ENCODE assay signal across 23 cellular contexts in genomic region chr7:129774359-129774758, GRCh38.
A peak's percentile ranks its signal among the peaks of the same experiment; 100 is the strongest.
DNase-seq lines count a peak whose midpoint lies in the region; ATAC-seq, FAIRE-seq and TF ChIP-seq lines count a peak whose summit lies in the region.
"Had no signal": no experiment of that assay in that cellular context is flagged by ENCODE, and none has a peak within 500 bp of the region (broad histone marks: within the 10 kb centered on the region; RNA-seq: fewer than 3 reads in every experiment).

No MANE protein-coding gene starts in this region.

- POLR2A ChIA-PET in activated CD8-positive, alpha-beta T cell treated with anti-CD3 and anti-CD28 coated beads, Interleukin-2, amount 10 ng/mL, durations not matched to agents 7 days and 5 days (lab: Charles Lee) = no interaction called here

- peaks cover 35% of the 10 kb centered on the region for H3K4me1 Mint-ChIP-seq in glutamatergic neuron (ENCODE audit: low read depth, unreplicated experiment)
- peaks cover 12% of the 10 kb centered on the region for H3K4me1 Mint-ChIP-seq in activated CD8-positive, alpha-beta T cell treated with anti-CD3 and anti-CD28 coated beads, Interleukin-2, amount 10 ng/mL, durations not matched to agents 7 days and 5 days (ENCODE audit: low read depth)

- H3K27ac Mint-ChIP-seq in glutamatergic neuron (ENCODE audit: unreplicated experiment) = peak overlapping the region; percentile 93
- no peak overlapping the region for H3K27ac Mint-ChIP-seq in activated CD8-positive, alpha-beta T cell treated with anti-CD3 and anti-CD28 coated beads, Interleukin-2, amount 10 ng/mL, durations not matched to agents 7 days and 5 days
- H3K27ac Mint-ChIP-seq: activated naive CD4-positive, alpha-beta T cell treated with anti-CD3 and anti-CD28 coated beads, Interleukin-2, amount 10 ng/mL, durations not matched to agents 7 days and 5 days; nephron had no signal

- H3K36me3 ChIP-seq in BE2C (no peaks in the 10 kb centered on the region), NT2/D1 (ENCODE audit: insufficient read depth, insufficient read length, low read length) (no peaks in the 10 kb centered on the region)

- H3K9me3 ChIP-seq in BE2C (no peaks in the 10 kb centered on the region), NT2/D1 (ENCODE audit: insufficient read depth, low read length) (no peaks in the 10 kb centered on the region; the same call in 1 of the 2 replicates)
- H3K9me3 ChIP-seq: A549, HAP-1 had no signal

- no peaks in the 10 kb centered on the region for H3K36me3 Mint-ChIP-seq in glutamatergic neuron (ENCODE audit: unreplicated experiment)
- no peaks in the 10 kb centered on the region for H3K36me3 Mint-ChIP-seq in activated CD8-positive, alpha-beta T cell treated with anti-CD3 and anti-CD28 coated beads, Interleukin-2, amount 10 ng/mL, durations not matched to agents 7 days and 5 days (ENCODE audit: low read depth)
- H3K36me3 Mint-ChIP-seq: activated naive CD4-positive, alpha-beta T cell treated with anti-CD3 and anti-CD28 coated beads, Interleukin-2, amount 10 ng/mL, durations not matched to agents 7 days and 5 days had no signal

- peak; percentile 55 for DNase-seq in BE2C
- peak; percentile 28 for DNase-seq in HTR-8/SVneo (ENCODE audit: insufficient read length, low spot score)
- no peak for DNase-seq in NT2/D1 (ENCODE audit: low read depth, low spot score)
- DNase-seq in glutamatergic neuron = peak; percentile 77
- no peak for DNase-seq in KG1 (lab: John Stamatoyannopoulos, UW)
- no peak for DNase-seq in activated CD8-positive, alpha-beta T cell treated with anti-CD3 and anti-CD28 coated beads, Interleukin-2, amount 10 ng/mL, durations not matched to agents 7 days and 5 days
- no peak for DNase-seq in Right ventricle myocardium inferior (ENCODE audit: missing footprints)
- DNase-seq: activated CD4-positive, alpha-beta T cell treated with anti-CD3 and anti-CD28 coated beads for 4 hours; activated naive CD4-positive, alpha-beta T cell treated with anti-CD3 and anti-CD28 coated beads, Interleukin-2, amount 10 ng/mL, durations not matched to agents 7 days and 5 days; Calu3; dermis blood vessel endothelial cell; EL; MV-4-11; NCI-H2029; SHP77; T-helper 1 cell had no signal

- ATAC-seq in activated CD8-positive, alpha-beta T cell treated with anti-CD3 and anti-CD28 coated beads, Interleukin-2, amount 10 ng/mL, durations not matched to agents 7 days and 5 days = no peak
- ATAC-seq in HG03460 (IDR thresholded peaks at IDR 0.05; ENCODE audit: unreplicated experiment) (no peak), Right ventricle myocardium inferior (no peak)

- H3K27me3 ChIP-seq in BE2C (peaks cover 11% of the 10 kb centered on the region), NT2/D1 (ENCODE audit: insufficient read depth, insufficient read length) (peaks cover 29% of the 10 kb centered on the region)

- H3K9ac ChIP-seq in NT2/D1 (ENCODE audit: insufficient read length, low read depth) = peak overlapping the region; percentile 39
- H3K9ac ChIP-seq: KMS-11 had no signal

- CTCF ChIA-PET in activated CD8-positive, alpha-beta T cell treated with anti-CD3 and anti-CD28 coated beads, Interleukin-2, amount 10 ng/mL, durations not matched to agents 7 days and 5 days (lab: Charles Lee) = no interaction called here

- peaks cover 41% of the 10 kb centered on the region for H3K27me3 Mint-ChIP-seq in glutamatergic neuron (ENCODE audit: unreplicated experiment)
- peaks cover 26% of the 10 kb centered on the region for H3K27me3 Mint-ChIP-seq in activated CD8-positive, alpha-beta T cell treated with anti-CD3 and anti-CD28 coated beads, Interleukin-2, amount 10 ng/mL, durations not matched to agents 7 days and 5 days (ENCODE audit: low read depth)

- FAIRE-seq in HTR-8/SVneo (lab: Jason Lieb, UNC) = no peak
- FAIRE-seq: A549, islet of Langerhans, urothelium cell line had no signal

- H3K4me3 ChIP-seq in BE2C (ENCODE audit: low read depth, low read length) (no peak overlapping the region), NT2/D1 (ENCODE audit: insufficient read length, low read depth) (no peak overlapping the region)
- H3K4me3 ChIP-seq: A549, HAP-1 had no signal

- no peaks in the 10 kb centered on the region for H3K4me1 ChIP-seq in BE2C
- peaks cover 48% of the 10 kb centered on the region for H3K4me1 ChIP-seq in NT2/D1 (ENCODE audit: insufficient read depth, insufficient read length)

- TF ChIP-seq CTCF in BE2C (IDR thresholded peaks at IDR 0.05; ENCODE audit: low read depth, low read length) (no peak), glutamatergic neuron (IDR thresholded peaks at IDR 0.05; ENCODE audit: partially characterized antibody, unreplicated experiment) (no peak)

- H3K9me3 Mint-ChIP-seq in glutamatergic neuron (ENCODE audit: unreplicated experiment) = peaks cover 29% of the 10 kb centered on the region
- no peaks in the 10 kb centered on the region for H3K9me3 Mint-ChIP-seq in activated CD8-positive, alpha-beta T cell treated with anti-CD3 and anti-CD28 coated beads, Interleukin-2, amount 10 ng/mL, durations not matched to agents 7 days and 5 days (ENCODE audit: insufficient read depth)
- H3K9me3 Mint-ChIP-seq: activated naive CD4-positive, alpha-beta T cell treated with anti-CD3 and anti-CD28 coated beads, Interleukin-2, amount 10 ng/mL, durations not matched to agents 7 days and 5 days; nephron had no signal

- intact Hi-C loops in Right ventricle myocardium inferior (cut with DNase I) = no loop called here

- H3K4me3 Mint-ChIP-seq in glutamatergic neuron (ENCODE audit: unreplicated experiment) = peak overlapping the region; percentile 95
- no peak overlapping the region for H3K4me3 Mint-ChIP-seq in activated CD8-positive, alpha-beta T cell treated with anti-CD3 and anti-CD28 coated beads, Interleukin-2, amount 10 ng/mL, durations not matched to agents 7 days and 5 days
- H3K4me3 Mint-ChIP-seq: activated naive CD4-positive, alpha-beta T cell treated with anti-CD3 and anti-CD28 coated beads, Interleukin-2, amount 10 ng/mL, durations not matched to agents 7 days and 5 days; nephron had no signal

Comparison
In these comparisons a context has a peak if more than half of its experiments do, and no peak if none do; other contexts are left out.
1. DNase-seq: peak in BE2C (single experiment), HTR-8/SVneo (single experiment) and glutamatergic neuron (single experiment); none in NT2/D1 (single experiment), KG1 (single experiment), activated CD8-positive, alpha-beta T cell treated with anti-CD3 and anti-CD28 coated beads, Interleukin-2, amount 10 ng/mL, durations not matched to agents 7 days and 5 days (single experiment) and Right ventricle myocardium inferior (single experiment).